ENCODE assay signal across 8 cellular contexts in the genomic region with DNA sequence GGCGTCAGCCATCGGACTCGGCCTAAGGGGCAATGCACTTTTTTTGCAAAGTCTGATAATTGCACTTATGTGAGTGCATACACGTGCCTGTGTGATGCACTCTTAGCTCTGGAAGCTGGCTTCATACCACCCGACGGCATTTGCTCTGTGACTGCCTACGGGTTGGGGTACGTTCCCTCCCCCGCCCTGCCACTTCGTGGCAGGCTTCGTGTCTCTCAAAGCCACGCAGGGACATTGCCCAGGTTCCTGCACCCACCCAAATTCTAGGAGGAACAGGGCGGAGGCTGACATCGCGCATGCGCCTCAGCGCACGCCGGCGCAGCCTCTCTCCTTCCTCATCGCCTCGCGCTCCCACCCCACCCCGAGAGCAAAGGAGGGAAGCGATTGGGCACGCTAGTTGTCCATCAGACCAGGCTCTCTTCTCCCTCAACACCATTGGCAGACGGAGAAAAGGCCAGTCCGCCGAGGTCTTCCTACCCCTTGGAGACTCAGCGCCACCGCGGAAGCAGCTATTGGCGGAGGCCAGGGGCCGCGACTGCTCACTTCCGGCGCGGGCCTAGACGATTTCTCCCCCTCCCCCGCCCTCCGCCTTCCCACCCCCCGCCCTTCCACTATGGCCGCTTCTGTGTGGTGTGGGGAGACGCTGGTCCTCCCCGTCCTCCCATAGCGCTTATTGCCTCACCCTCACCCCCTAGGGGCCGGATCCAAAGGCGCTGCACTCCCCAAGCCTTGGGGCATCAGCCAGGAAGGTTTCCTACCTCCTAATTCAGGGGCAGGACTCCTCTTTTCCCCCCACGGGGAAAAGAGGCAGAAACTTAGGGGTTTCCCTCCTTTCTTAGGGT. TPM values are rescaled to one million over a fixed set of nuclear protein-coding genes. Genes with fewer than 3 reads are reported as not detected.
DNase-seq lines count a peak whose midpoint lies in the region; ATAC-seq and TF ChIP-seq lines count a peak whose summit lies in the region.

Gene INTS3, plus strand, starts transcription at position 588 of the 842 bp plus-strand sequence. CDS start 585 bp downstream, outside the sequence.

- H3K27ac ChIP-seq in Panc1 (ENCODE audit: low read length) (peak within 1 kb of the TSS; percentile 98), esophagus (ENCODE audit: low read depth in 2 of 2, low read length in 1 of 2) (peak within 1 kb of the TSS; percentile 98 to 99)

- TF ChIP-seq CTCF in Panc1 (IDR thresholded peaks at IDR 0.05): no peak

- H3K9me3 Mint-ChIP-seq in activated T-cell treated with anti-CD3 and anti-CD28 coated beads, Interleukin-2, amount 50 U/mL, for 4 hours: no peaks in the 10 kb centered on the region

- H3K36me3 Mint-ChIP-seq in activated T-cell treated with anti-CD3 and anti-CD28 coated beads, Interleukin-2, amount 50 U/mL, for 4 hours (ENCODE audit: insufficient read depth): peaks cover 11% of the 10 kb centered on the region

- H3K4me1 ChIP-seq in Panc1 (ENCODE audit: control insufficient read depth, insufficient read depth, low read length) (peaks cover 14% of the 10 kb centered on the region), esophagus (ENCODE audit: control insufficient read depth in 2 of 2, insufficient read depth in 2 of 2, low read length in 1 of 2) (peaks cover 0 to 2% of the 10 kb centered on the region in 2 donors), mucosa of stomach (ENCODE audit: control insufficient read depth, insufficient read depth, low read length) (peaks cover 17% of the 10 kb centered on the region)

- BruUV-seq in Panc1 (replicated peaks; lab: Mats Ljungman, UMichigan): no TSS peak

- ATAC-seq in GM21723 (IDR thresholded peaks at IDR 0.05; ENCODE audit: unreplicated experiment) (peak; percentile 95), Panc1 (peak; percentile 100)
- ATAC-seq in activated T-cell treated with anti-CD3 and anti-CD28 coated beads, Interleukin-2, amount 50 U/mL, for 4 hours: peak; percentile 99

- peak; percentile 98 for DNase-seq in DMS53 treated with DMSO at 0.1 percent for 48 hours (lab: John Stamatoyannopoulos, UW; ENCODE audit: unreplicated experiment)
- DNase-seq in KG1 (lab: John Stamatoyannopoulos, UW): peak; percentile 95
- DNase-seq in Panc1 (ENCODE audit: low read depth, low spot score): peak; percentile 99
- DNase-seq in activated T-cell treated with anti-CD3 and anti-CD28 coated beads, Interleukin-2, amount 50 U/mL, for 4 hours: peak; percentile 98
- peak; percentile 97 to 98 for DNase-seq in stimulated activated CD8-positive, alpha-beta memory T cell treated with anti-CD3 and anti-CD28 coated beads, Interleukin-7, amount 100 ng/mL, for 1 hour (ENCODE audit: low read depth in 2 of 2)

- H3K4me3 Mint-ChIP-seq in activated T-cell treated with anti-CD3 and anti-CD28 coated beads, Interleukin-2, amount 50 U/mL, for 4 hours: peak within 1 kb of the TSS; percentile 95

- CTCF ChIA-PET in Panc1 (lab: Charles Lee): interaction anchor here (0.5 to 0.8 kb wide), 4 partner anchors 23 to 364 kb away, joined by 3 to 8 read pairs (median 5); no protein-coding TSS in a partner anchor

- H3K9me3 ChIP-seq in Panc1 (ENCODE audit: control insufficient read depth, insufficient read depth, low read depth, low read length) (no peaks in the 10 kb centered on the region), esophagus (ENCODE audit: control insufficient read depth in 2 of 2, insufficient read depth in 1 of 2, low read depth in 1 of 2, low read length in 1 of 2) (no peaks in the 10 kb centered on the region), mucosa of stomach (ENCODE audit: control insufficient read depth, low read length) (no peaks in the 10 kb centered on the region)

- H3K4me3 ChIP-seq in Panc1 (ENCODE audit: low read depth in 2 of 2, low read length in 2 of 2) (peak within 1 kb of the TSS; percentile 89 to 100), esophagus (ENCODE audit: low read depth in 1 of 2, low read length in 2 of 2) (peak within 1 kb of the TSS; percentile 80 to 97), mucosa of stomach (ENCODE audit: low read length) (peak within 1 kb of the TSS; percentile 98)

- H3K36me3 ChIP-seq in Panc1 (ENCODE audit: control insufficient read depth, insufficient read depth, low read length): no peaks in the 10 kb centered on the region; the same call in 1 of the 2 replicates
- H3K36me3 ChIP-seq in esophagus (ENCODE audit: control insufficient read depth in 2 of 2, insufficient read depth in 2 of 2, low read length in 1 of 2): no peaks in the 10 kb centered on the region
- H3K36me3 ChIP-seq in mucosa of stomach (ENCODE audit: control insufficient read depth, insufficient read depth, low read length): no peaks in the 10 kb centered on the region

- in situ Hi-C loops in Panc1 (cut with HindIII; ENCODE audit: low pct_unique_long_range_greater_than_20kb, low sequenced_read_pairs): no loop called here

- WGBS in esophagus, 2 donors: 0 to 1% methylated on average over 42 to 49 of the region's 49 CpGs

- H3K27me3 Mint-ChIP-seq in activated T-cell treated with anti-CD3 and anti-CD28 coated beads, Interleukin-2, amount 50 U/mL, for 4 hours (ENCODE audit: low read depth): no peaks in the 10 kb centered on the region

- peaks cover 33% of the 10 kb centered on the region for H3K4me1 Mint-ChIP-seq in activated T-cell treated with anti-CD3 and anti-CD28 coated beads, Interleukin-2, amount 50 U/mL, for 4 hours (ENCODE audit: low read depth)

- POLR2A ChIA-PET in Panc1 (lab: Charles Lee): interaction anchor here (0.6 to 1.0 kb wide), 7 partner anchors 10 to 263 kb away, joined by 3 to 12 read pairs (median 4); no protein-coding TSS in a partner anchor

- H3K9ac ChIP-seq in mucosa of stomach (ENCODE audit: low read length): peak within 1 kb of the TSS; percentile 100

- H3K27me3 ChIP-seq in Panc1 (ENCODE audit: control insufficient read depth, insufficient read depth, low read length) (no peaks in the 10 kb centered on the region), esophagus (ENCODE audit: control insufficient read depth in 1 of 2, insufficient read depth in 2 of 2, low read length in 2 of 2) (no peaks in the 10 kb centered on the region), mucosa of stomach (ENCODE audit: control insufficient read depth, insufficient read depth, low read length) (no peaks in the 10 kb centered on the region)

- intact Hi-C loops in Panc1 (cut with micrococcal nuclease; ENCODE audit: unreplicated experiment): no loop called here

RNA-seq across cellular contexts. Expression of gene INTS3, which starts in this region (rescaled TPM):
- 77.3 TPM for total RNA-seq in Panc1 (2021; ENCODE audit: unreplicated experiment)
- polyA plus RNA-seq in Panc1 (2012; ENCODE audit: insufficient read length): 71.5 TPM
- 10 to 100 TPM; 46.9 to 49.4 (median 48.5) TPM for total RNA-seq in activated T-cell treated with anti-CD3 and anti-CD28 coated beads, Interleukin-2, amount 50 U/mL, for 4 hours
- 10 to 100 TPM; 16.4 to 30.8 TPM for polyA plus RNA-seq in esophagus

Comparison
In these comparisons a context has a peak if more than half of its experiments do, and no peak if none do; other contexts are left out.
1. Peak in every context shown above with its lines: DNase-seq, ATAC-seq, H3K4me3 ChIP-seq and H3K27ac ChIP-seq.